In the genomic region with DNA sequence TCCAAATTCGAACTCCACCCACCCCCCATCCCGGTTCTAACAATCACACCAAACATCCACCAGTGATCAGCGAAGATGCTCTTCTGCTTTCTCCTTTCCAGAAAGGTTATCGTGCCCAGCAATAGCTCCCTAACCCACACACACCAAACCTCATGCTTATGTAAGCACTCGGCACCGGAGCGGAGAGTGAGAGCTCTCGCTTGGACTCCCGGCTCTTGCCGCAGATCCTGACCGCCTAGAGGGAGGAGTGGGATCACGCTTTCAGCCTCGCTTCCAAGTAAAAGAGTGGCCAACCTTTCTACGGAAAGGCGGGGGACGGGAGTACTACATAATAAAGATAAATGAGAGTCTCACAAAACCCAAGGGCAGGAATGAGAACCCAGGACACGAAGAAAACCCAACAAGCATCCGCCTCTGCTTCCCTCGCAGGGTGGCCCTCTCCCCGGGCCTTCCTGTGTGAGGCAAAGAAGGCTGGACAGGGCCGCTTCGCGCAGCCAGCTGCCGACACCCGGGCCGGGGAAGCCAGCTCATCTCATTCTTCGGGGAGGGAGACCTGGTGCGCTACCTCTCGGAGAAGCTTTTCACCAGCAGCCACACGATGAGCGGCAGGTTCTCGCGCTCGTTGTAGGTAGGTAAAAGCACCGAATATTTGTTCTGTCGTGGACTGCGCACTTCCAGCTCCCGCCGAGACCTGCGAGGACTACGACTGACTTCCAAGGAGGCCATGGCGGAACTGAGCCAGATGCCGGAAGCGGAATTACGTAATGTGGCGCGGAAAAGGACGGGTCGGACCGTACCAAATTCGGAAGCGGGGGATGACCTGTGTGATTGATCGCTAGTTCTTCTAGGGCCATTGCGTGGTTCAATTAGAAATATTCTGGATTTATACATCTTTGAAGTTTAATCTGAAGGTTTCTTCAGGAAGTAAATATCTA, we compare ENCODE assay signal across 1 cellular context.
TF ChIP-seq lines count a peak whose summit lies in the region.

TSS of gene DPM1 (minus strand) at position 735 of the 935 bp plus-strand sequence. CDS start at position 726, 9 bp downstream.

TF ChIP-seq in IMR-90, 13 proteins besides CTCF, POLR2A, EP300 and RAD21 (continued from another document):
- peak; percentile 42; the same call in 1 of the 2 replicates for TF ChIP-seq CHD1 (IDR thresholded peaks at IDR 0.05; ENCODE audit: low read depth, low read length)
